8 cellular contexts compared by ENCODE assay signal in genomic region chr17:7214300-7215135, GRCh38. TPM values are rescaled to one million over a fixed set of nuclear protein-coding genes. Genes with fewer than 3 reads are reported as not detected.
A peak's percentile ranks its signal among the peaks of the same experiment; 100 is the strongest.
DNase-seq lines count a peak whose midpoint lies in the region; ATAC-seq and TF ChIP-seq lines count a peak whose summit lies in the region.

No MANE protein-coding gene starts in this region.

- H3K9me3 Mint-ChIP-seq in endodermal cell, result no peaks in the 10 kb centered on the region

- H3K27ac ChIP-seq in HUES64 (ENCODE audit: low read depth, low read length) (peak overlapping the region; percentile 90), endodermal cell (ENCODE audit: low read depth, low read length) (peak overlapping the region; percentile 95), mesodermal cell (ENCODE audit: low read depth, low read length, severe bottlenecking) (peak overlapping the region; percentile 96)

- WGBS in HUES64, result under 1% methylated on average over 45 of the region's 45 CpGs
- WGBS in endodermal cell (ENCODE audit: insufficient coverage in 1 of 2, insufficient read length in 1 of 2), 2 experiments, result 0% methylated on average over 19 to 45 of the region's 45 CpGs
- 0% methylated on average over 26 to 41 of the region's 45 CpGs for WGBS in mesodermal cell (ENCODE audit: insufficient coverage in 2 of 2), 2 experiments

- H3K4me1 Mint-ChIP-seq in endodermal cell, result peaks cover 43% of the 10 kb centered on the region

- no peaks in the 10 kb centered on the region for H3K36me3 ChIP-seq in HUES64 (ENCODE audit: insufficient read depth, low read length)
- H3K36me3 ChIP-seq in NT2/D1 (ENCODE audit: insufficient read depth, insufficient read length, low read length), result no peaks in the 10 kb centered on the region
- no peaks in the 10 kb centered on the region for H3K36me3 ChIP-seq in endodermal cell (ENCODE audit: control insufficient read depth, insufficient read depth, low read length)
- no peaks in the 10 kb centered on the region for H3K36me3 ChIP-seq in mesodermal cell (ENCODE audit: control insufficient read depth, insufficient read depth, low read length)

- peaks cover 4% of the 10 kb centered on the region for H3K27me3 Mint-ChIP-seq in endodermal cell (ENCODE audit: insufficient read depth)

- peak overlapping the region; percentile 58 for H3K4me3 Mint-ChIP-seq in endodermal cell

- ATAC-seq in GM21447 (IDR thresholded peaks at IDR 0.05; ENCODE audit: unreplicated experiment), result peak; percentile 70

- H3K4me1 ChIP-seq in HUES64 (ENCODE audit: insufficient read depth, low read length), result peaks cover 31% of the 10 kb centered on the region
- peaks cover 10% of the 10 kb centered on the region for H3K4me1 ChIP-seq in NT2/D1 (ENCODE audit: insufficient read depth, insufficient read length)
- peaks cover 14% of the 10 kb centered on the region for H3K4me1 ChIP-seq in endodermal cell (ENCODE audit: control insufficient read depth, insufficient read depth, low read length)
- peaks cover 43% of the 10 kb centered on the region for H3K4me1 ChIP-seq in mesodermal cell (ENCODE audit: control insufficient read depth, insufficient read depth, low read length, poor library complexity, severe bottlenecking)

- in situ Hi-C loops in Caki2 (cut with HindIII; ENCODE audit: low pct_unique_long_range_greater_than_20kb, low sequenced_read_pairs), result no loop called here

- DNase-seq in Caki2 (ENCODE audit: low read depth) (peak; percentile 96), NT2/D1 (ENCODE audit: low read depth, low spot score) (peak; percentile 96), endodermal cell (peak; percentile 100)
- peak; percentile 100 for DNase-seq in activated CD8-positive, alpha-beta memory T cell treated with anti-CD3 and anti-CD28 coated beads, Interleukin-2, amount 50 U/mL, for 1 hour (ENCODE audit: extremely low read depth)
- peak; percentile 98 for DNase-seq in stimulated activated CD8-positive, alpha-beta memory T cell treated with anti-CD3 and anti-CD28 coated beads, Interleukin-15, amount 100 ng/mL, for 24 hours (ENCODE audit: low read depth)

- no peaks in the 10 kb centered on the region for H3K36me3 Mint-ChIP-seq in endodermal cell (ENCODE audit: low read depth)

- H3K27ac Mint-ChIP-seq in endodermal cell, result peak overlapping the region; percentile 99

- peak overlapping the region; percentile 78 for H3K4me3 ChIP-seq in HUES64 (ENCODE audit: low read length)
- peak overlapping the region; percentile 36 for H3K4me3 ChIP-seq in NT2/D1 (ENCODE audit: insufficient read length, low read depth)
- peak overlapping the region; percentile 76 for H3K4me3 ChIP-seq in endodermal cell (ENCODE audit: low read length)
- H3K4me3 ChIP-seq in mesodermal cell (ENCODE audit: extremely low read depth, insufficient read depth, low read length, poor library complexity, severe bottlenecking), result peak overlapping the region; percentile 66

- peak overlapping the region; percentile 75 for H3K9ac ChIP-seq in HUES64 (ENCODE audit: low read depth, low read length)
- no peak overlapping the region for H3K9ac ChIP-seq in NT2/D1 (ENCODE audit: insufficient read length, low read depth)
- H3K9ac ChIP-seq in endodermal cell (ENCODE audit: extremely low read depth, low read length, poor library complexity, severe bottlenecking), result peak overlapping the region; percentile 43

- H3K9me3 ChIP-seq in HUES64 (ENCODE audit: insufficient read depth, low read depth, low read length) (no peaks in the 10 kb centered on the region), NT2/D1 (ENCODE audit: insufficient read depth, low read length) (no peaks in the 10 kb centered on the region), endodermal cell (ENCODE audit: control insufficient read depth, low read length) (no peaks in the 10 kb centered on the region), mesodermal cell (ENCODE audit: control insufficient read depth, low read length) (no peaks in the 10 kb centered on the region)

- H3K27me3 ChIP-seq in HUES64 (ENCODE audit: insufficient read depth, low read length) (no peaks in the 10 kb centered on the region), NT2/D1 (ENCODE audit: insufficient read depth, insufficient read length) (no peaks in the 10 kb centered on the region), endodermal cell (ENCODE audit: control insufficient read depth, insufficient read depth, low read length, poor library complexity, severe bottlenecking) (no peaks in the 10 kb centered on the region)

- TF ChIP-seq CTCF in endodermal cell (conservative IDR thresholded peaks at IDR 0.05), result peak; percentile 84

RNA-seq across cellular contexts. Expression of gene DLG4, which starts 5.1 kb away (rescaled TPM):
- 2.8 and 4.8 TPM in 2 replicates for total RNA-seq in Caki2 (2014; rRNA removed; shearing (Covaris generic); ENCODE audit: low replicate concordance)
- polyA plus RNA-seq in HUES64 (2013, experiment 1 of 2), result 23.6 TPM
- 26.2 TPM for polyA plus RNA-seq in HUES64 (2013, experiment 2 of 2)
- 10 to 100 TPM; 35.1 to 68.5 TPM for total RNA-seq in endodermal cell
- polyA plus RNA-seq in endodermal cell (2013, experiment 1 of 2), result 76.0 TPM
- 59.6 TPM for polyA plus RNA-seq in endodermal cell (2013, experiment 2 of 2)
- 57.4 TPM for polyA plus RNA-seq in mesodermal cell (2013, experiment 1 of 2)
- 47.2 TPM for polyA plus RNA-seq in mesodermal cell (2013, experiment 2 of 2)

RNA-seq across cellular contexts. Expression of gene ACADVL, which starts 5.2 kb away (rescaled TPM):
- 301 and 338 TPM in 2 replicates for total RNA-seq in Caki2 (2014; rRNA removed; shearing (Covaris generic); ENCODE audit: low replicate concordance)
- polyA plus RNA-seq in HUES64 (2013, experiment 1 of 2), result 115 TPM
- polyA plus RNA-seq in HUES64 (2013, experiment 2 of 2), result 121 TPM
- 100 to 1,000 TPM; 337 to 459 TPM for total RNA-seq in endodermal cell
- 272 TPM for polyA plus RNA-seq in endodermal cell (2013, experiment 1 of 2)
- 222 TPM for polyA plus RNA-seq in endodermal cell (2013, experiment 2 of 2)
- polyA plus RNA-seq in mesodermal cell (2013, experiment 1 of 2), result 270 TPM
- 238 TPM for polyA plus RNA-seq in mesodermal cell (2013, experiment 2 of 2)

RNA-seq across cellular contexts. Expression of gene DVL2, which starts 19.8 kb away (rescaled TPM):
- total RNA-seq in Caki2 (2014; rRNA removed; shearing (Covaris generic); ENCODE audit: low replicate concordance), result 33.3 and 64.4 TPM in 2 replicates
- polyA plus RNA-seq in HUES64 (2013, experiment 1 of 2), result 42.7 TPM
- 48.1 TPM for polyA plus RNA-seq in HUES64 (2013, experiment 2 of 2)
- 100 to 1,000 TPM in 1 of 2 donors, 10 to 100 TPM in 1; 98.2 to 116 TPM for total RNA-seq in endodermal cell
- polyA plus RNA-seq in endodermal cell (2013, experiment 1 of 2), result 77.0 TPM
- polyA plus RNA-seq in endodermal cell (2013, experiment 2 of 2), result 76.3 TPM
- polyA plus RNA-seq in mesodermal cell (2013, experiment 1 of 2), result 67.5 TPM
- 54.8 TPM for polyA plus RNA-seq in mesodermal cell (2013, experiment 2 of 2)

RNA-seq across cellular contexts. Expression of gene PHF23, which starts 24.7 kb away (rescaled TPM):
- total RNA-seq in Caki2 (2014; rRNA removed; shearing (Covaris generic); ENCODE audit: low replicate concordance), result 28.0 and 39.4 TPM in 2 replicates
- 62.5 TPM for polyA plus RNA-seq in HUES64 (2013, experiment 1 of 2)
- 63.0 TPM for polyA plus RNA-seq in HUES64 (2013, experiment 2 of 2)
- total RNA-seq in endodermal cell, result 10 to 100 TPM; 67.3 to 71.6 TPM
- polyA plus RNA-seq in endodermal cell (2013, experiment 1 of 2), result 59.3 TPM
- polyA plus RNA-seq in endodermal cell (2013, experiment 2 of 2), result 53.4 TPM
- polyA plus RNA-seq in mesodermal cell (2013, experiment 1 of 2), result 55.4 TPM
- 46.8 TPM for polyA plus RNA-seq in mesodermal cell (2013, experiment 2 of 2)

RNA-seq across cellular contexts. Expression of gene GABARAP, which starts 27.7 kb away (rescaled TPM):
- 211 and 296 TPM in 2 replicates for total RNA-seq in Caki2 (2014; rRNA removed; shearing (Covaris generic); ENCODE audit: low replicate concordance)
- polyA plus RNA-seq in HUES64 (2013, experiment 1 of 2), result 307 TPM
- 379 TPM for polyA plus RNA-seq in HUES64 (2013, experiment 2 of 2)
- 100 to 1,000 TPM; 264 to 317 TPM for total RNA-seq in endodermal cell
- polyA plus RNA-seq in endodermal cell (2013, experiment 1 of 2), result 671 TPM
- polyA plus RNA-seq in endodermal cell (2013, experiment 2 of 2), result 581 TPM
- polyA plus RNA-seq in mesodermal cell (2013, experiment 1 of 2), result 588 TPM
- polyA plus RNA-seq in mesodermal cell (2013, experiment 2 of 2), result 514 TPM

Comparison
In these comparisons a context has a peak if more than half of its experiments do, and no peak if none do; other contexts are left out.
1. Peak in every context shown above with its lines: DNase-seq, ATAC-seq, H3K4me3 ChIP-seq and H3K27ac ChIP-seq.